In the genomic region with DNA sequence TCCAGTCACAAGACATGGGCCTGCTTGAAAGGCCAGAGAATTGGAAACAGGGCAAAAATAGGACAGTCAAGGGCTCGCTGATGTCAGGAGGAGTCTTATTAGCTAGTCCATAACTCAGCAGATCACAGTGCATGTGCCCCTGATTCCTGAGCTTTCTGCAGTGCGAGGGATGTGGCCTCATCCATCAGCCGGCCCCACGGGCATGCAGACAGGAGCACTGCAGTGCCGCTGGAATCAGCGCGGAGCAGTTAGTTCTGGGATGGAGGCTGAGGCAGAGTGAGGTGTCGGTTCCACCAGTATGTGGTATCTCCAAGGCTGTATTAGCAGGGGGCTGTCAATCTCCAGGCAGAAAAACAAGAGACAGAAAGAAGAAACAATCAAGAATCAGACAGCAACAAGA, we compare ENCODE assay signal across 17 cellular contexts.
"Had no signal": no experiment of that assay in that cellular context is flagged by ENCODE, and none has a peak within 500 bp of the region (broad histone marks: within the 10 kb centered on the region; RNA-seq: fewer than 3 reads in every experiment).

No MANE protein-coding gene starts in this region.

- H3K27me3 ChIP-seq: transverse colon had no signal

- DNase-seq: dermis blood vessel endothelial cell; esophagus squamous epithelium; foreskin fibroblast; immature natural killer cell; left cardiac atrium; mammary epithelial cell; naive thymus-derived CD4-positive, alpha-beta T cell; small intestine; stimulated activated CD4-positive, alpha-beta T cell treated with anti-CD3 and anti-CD28 coated beads, Interleukin-12 subunit alpha, Interleukin-12 subunit beta, amount 100 ng/mL, for 4 hours; stimulated activated naive CD4-positive, alpha-beta T cell; stomach; substantia nigra; transverse colon had no signal

- H3K36me3 ChIP-seq: esophagus squamous epithelium, gastroesophageal sphincter, stomach, thoracic aorta, transverse colon had no signal

- FAIRE-seq: colon, keratinocyte, small intestine had no signal

- H3K4me1 ChIP-seq: esophagus squamous epithelium, gastroesophageal sphincter, stomach, transverse colon had no signal

- H3K4me3 Mint-ChIP-seq: immature natural killer cell; naive thymus-derived CD4-positive, alpha-beta T cell had no signal

- H3K27ac ChIP-seq: esophagus squamous epithelium, gastroesophageal sphincter, stomach, thoracic aorta, transverse colon had no signal

- H3K36me3 Mint-ChIP-seq: immature natural killer cell; naive thymus-derived CD4-positive, alpha-beta T cell had no signal

- H3K4me3 ChIP-seq: esophagus squamous epithelium, gastroesophageal sphincter, stomach, thoracic aorta, transverse colon had no signal

- ATAC-seq: gastroesophageal sphincter; left cardiac atrium; naive thymus-derived CD4-positive, alpha-beta T cell had no signal

- H3K9me3 ChIP-seq: esophagus squamous epithelium, stomach, thoracic aorta, transverse colon had no signal

- H3K27ac Mint-ChIP-seq: immature natural killer cell; naive thymus-derived CD4-positive, alpha-beta T cell had no signal

- H3K9me3 Mint-ChIP-seq: immature natural killer cell had no signal

- H3K4me1 Mint-ChIP-seq: immature natural killer cell; naive thymus-derived CD4-positive, alpha-beta T cell had no signal
